3 cellular contexts compared by ENCODE assay signal in genomic region chr20:623041-623440, GRCh38.
TF ChIP-seq lines count a peak whose summit lies in the region.

No MANE protein-coding gene starts in this region.

TF ChIP-seq in PFSK-1, 5 proteins besides CTCF, POLR2A, EP300 and RAD21:
- TF ChIP-seq FOXP2 (optimal IDR thresholded peaks at IDR 0.05; ENCODE audit: borderline replicate concordance, extremely low read depth, extremely low read length, insufficient read depth) = peak; percentile 96
- TF ChIP-seq REST (IDR thresholded peaks at IDR 0.05; ENCODE audit: insufficient read depth in 1 of 2, low read depth in 2 of 2, low read length in 2 of 2) = no peak

TF ChIP-seq in K562, 482 proteins besides CTCF, POLR2A, EP300 and RAD21:
- TF ChIP-seq SREBF1 (IDR thresholded peaks at IDR 0.05; ENCODE audit: borderline replicate concordance, low read depth, low read length) (no peak), PKNOX1 (IDR thresholded peaks at IDR 0.05) (0 out of 2 replicates have a peak, but pooled peaks have one; percentile 9), ZNF609 (CRISPR knock-in tag; IDR thresholded peaks at IDR 0.05; ENCODE audit: borderline replicate concordance) (no peak), SNRNP70 (optimal IDR thresholded peaks at IDR 0.05; ENCODE audit: low read depth, low read length) (no peak), MEIS2 (IDR thresholded peaks at IDR 0.05; ENCODE audit: partially characterized antibody) (peak; percentile 17)

TF ChIP-seq in SK-N-SH, 30 proteins besides CTCF, POLR2A, EP300 and RAD21:
- TF ChIP-seq MAX (IDR thresholded peaks at IDR 0.05; ENCODE audit: low read depth) (no peak), REST (IDR thresholded peaks at IDR 0.05; ENCODE audit: low read depth, low read length) (no peak), JUND (IDR thresholded peaks at IDR 0.05) (no peak), IRF3 (IDR thresholded peaks at IDR 0.05; ENCODE audit: low read depth, low read length) (no peak), ZBTB33 (IDR thresholded peaks at IDR 0.05; ENCODE audit: borderline replicate concordance, low read depth) (no peak), FOXJ3 (CRISPR knock-in tag; IDR thresholded peaks at IDR 0.05) (no peak), USF2 (IDR thresholded peaks at IDR 0.05; ENCODE audit: borderline replicate concordance, low read depth, low read length) (no peak), GABPA (IDR thresholded peaks at IDR 0.05; ENCODE audit: low read depth) (no peak), ELF1 (IDR thresholded peaks at IDR 0.05) (no peak), CHD2 (IDR thresholded peaks at IDR 0.05; ENCODE audit: low read length, partially characterized antibody) (no peak), PBX3 (IDR thresholded peaks at IDR 0.05) (no peak), EZH2phosphoT487 (IDR thresholded peaks at IDR 0.05; ENCODE audit: borderline replicate concordance, low read depth) (no peak), SIN3A (IDR thresholded peaks at IDR 0.05; ENCODE audit: borderline replicate concordance, low read depth, low read length) (no peak), SMC3 (IDR thresholded peaks at IDR 0.05; ENCODE audit: low read depth, low read length) (no peak), YY1 (IDR thresholded peaks at IDR 0.05; ENCODE audit: low read depth) (no peak), MXI1 (IDR thresholded peaks at IDR 0.05; ENCODE audit: low read depth, low read length) (no peak), TEAD4 (IDR thresholded peaks at IDR 0.05; ENCODE audit: borderline replicate concordance, insufficient read depth) (no peak), TCF12 (IDR thresholded peaks at IDR 0.05) (no peak), GATA2 (CRISPR knock-in tag; IDR thresholded peaks at IDR 0.05) (no peak), USF1 (IDR thresholded peaks at IDR 0.05; ENCODE audit: borderline replicate concordance, low read depth) (no peak)
